In genomic region chr20:2986466-2986865, GRCh38 we compare ENCODE assay signal across 9 cellular contexts.
DNase-seq lines count a peak whose midpoint lies in the region; ATAC-seq and TF ChIP-seq lines count a peak whose summit lies in the region.
"Had no signal": no experiment of that assay in that cellular context is flagged by ENCODE, and none has a peak within 500 bp of the region (broad histone marks: within the 10 kb centered on the region; RNA-seq: fewer than 3 reads in every experiment).

No MANE protein-coding gene starts in this region.

- peaks cover 5% of the 10 kb centered on the region; the same call in 1 of the 2 replicates for H3K36me3 ChIP-seq in MM.1S (replicated peaks; ENCODE audit: insufficient read depth, low read length)

- TF ChIP-seq CTCF in cardiac fibroblast (IDR thresholded peaks at IDR 0.05; ENCODE audit: low read depth, low read length) (no peak), MM.1S (IDR thresholded peaks at IDR 0.05; ENCODE audit: low read length) (no peak)

- no peak overlapping the region for H2AFZ ChIP-seq in MM.1S (ENCODE audit: low read length)

- no peak overlapping the region for H3K4me2 ChIP-seq in MM.1S (ENCODE audit: low read depth, low read length)

- peaks cover 10% of the 10 kb centered on the region; the same call in 1 of the 2 replicates for H3F3A ChIP-seq in MM.1S (ENCODE audit: insufficient read depth, low read length)

- H3K9me3 ChIP-seq in MM.1S (replicated peaks; ENCODE audit: insufficient read depth, low read length), result no peaks in the 10 kb centered on the region

- ATAC-seq in HG03175 (IDR thresholded peaks at IDR 0.05; ENCODE audit: unreplicated experiment), result no peak
- no peak for ATAC-seq in GM19455 (IDR thresholded peaks at IDR 0.05; ENCODE audit: unreplicated experiment)

- H3K79me2 ChIP-seq in MM.1S (ENCODE audit: low read length), result peaks cover 15% of the 10 kb centered on the region; the same call in 1 of the 2 replicates

- H4K20me1 ChIP-seq in MM.1S (ENCODE audit: insufficient read depth, low read length), result no peaks in the 10 kb centered on the region

- peaks cover 14% of the 10 kb centered on the region for H3K4me1 ChIP-seq in MM.1S (ENCODE audit: low read length)

- H3K27me3 ChIP-seq in MM.1S (replicated peaks; ENCODE audit: insufficient read depth, low read length), result no peaks in the 10 kb centered on the region

- H3K4me3 ChIP-seq in cardiac fibroblast (replicated peaks in 1 of 2; ENCODE audit: low read depth in 2 of 2, low read length in 2 of 2) (no peak overlapping the region), MM.1S (ENCODE audit: low read length) (no peak overlapping the region)

- no peak overlapping the region for H3K9ac ChIP-seq in MM.1S (ENCODE audit: low read length)

- DNase-seq in GM04503 (ENCODE audit: low read depth) (peak; percentile 22), SIG-M5 (lab: John Stamatoyannopoulos, UW) (peak; percentile 14), cardiac fibroblast (ENCODE audit: low read depth in 2 of 2) (peak; percentile 53 to 85), MM.1S (no peak), amniotic stem cell (lab: John Stamatoyannopoulos, UW) (no peak)
- DNase-seq in stimulated activated CD4-positive, alpha-beta T cell treated with anti-CD3 and anti-CD28 coated beads, Interleukin-15, amount 100 ng/mL, for 24 hours, result peak; percentile 80
- DNase-seq: NCI-H748 treated with DMSO at 0.1 percent for 48 hours had no signal

- H3K9me2 ChIP-seq in MM.1S (replicated peaks; ENCODE audit: insufficient read depth, low read length), result no peaks in the 10 kb centered on the region

- no peak overlapping the region for H3K27ac ChIP-seq in MM.1S (ENCODE audit: low read length)

Comparison
In these comparisons a context has a peak if more than half of its experiments do, and no peak if none do; other contexts are left out.
1. DNase-seq: peak in GM04503 (single experiment), SIG-M5 (single experiment), cardiac fibroblast (2 of 2) and stimulated activated CD4-positive, alpha-beta T cell treated with anti-CD3 and anti-CD28 coated beads, Interleukin-15, amount 100 ng/mL, for 24 hours (single experiment); none in MM.1S (single experiment) and amniotic stem cell (single experiment).